Comparison of ENCODE assay signal across 8 cellular contexts in genomic region chr17:57945999-57946797, GRCh38. TPM values are rescaled to one million over a fixed set of nuclear protein-coding genes. Genes with fewer than 3 reads are reported as not detected.
DNase-seq lines count a peak whose midpoint lies in the region; ATAC-seq and TF ChIP-seq lines count a peak whose summit lies in the region.

No MANE protein-coding gene starts in this region.

- 17 to 22% methylated on average over 6 of the region's 6 CpGs for WGBS in upper lobe of left lung, 2 donors

- no peak overlapping the region for H3K27ac Mint-ChIP-seq in activated T-helper 17 cell treated with anti-CD3 and anti-CD28 coated beads, Interleukin-2, amount 50 U/mL, for 72 hours

- DNase-seq in left lung: no peak
- DNase-seq in upper lobe of left lung: peak in 1 of 2 donors; percentile 40
- DNase-seq in germinal center (ENCODE audit: low spot score): no peak
- no peak for DNase-seq in MV-4-11 (lab: John Stamatoyannopoulos, UW)
- DNase-seq in NCI-H226: no peak

- H3K27ac ChIP-seq in left lung (peak overlapping the region; percentile 87 to 91), upper lobe of left lung (peak overlapping the region; percentile 84 to 97 (median 90))

- H3K36me3 ChIP-seq in left lung (no peaks in the 10 kb centered on the region), upper lobe of left lung (no peaks in the 10 kb centered on the region)

- peaks cover 3% of the 10 kb centered on the region for H3K27me3 Mint-ChIP-seq in activated T-helper 17 cell treated with anti-CD3 and anti-CD28 coated beads, Interleukin-2, amount 50 U/mL, for 72 hours

- H3K9me3 ChIP-seq in left lung (no peaks in the 10 kb centered on the region), upper lobe of left lung (no peaks in the 10 kb centered on the region)

- ATAC-seq in GM18498 (IDR thresholded peaks at IDR 0.05; ENCODE audit: unreplicated experiment) (peak; percentile 24), HG02678 (IDR thresholded peaks at IDR 0.05; ENCODE audit: unreplicated experiment) (peak; percentile 24), left lung (peak; percentile 46), upper lobe of left lung (ENCODE audit: low FRiP score in 2 of 2) (peak in 1 of 2 donors; percentile 1)
- ATAC-seq in activated T-helper 17 cell treated with anti-CD3 and anti-CD28 coated beads, Interleukin-2, amount 50 U/mL, for 72 hours (replicated peaks): no peak

- H3K4me1 Mint-ChIP-seq in activated T-helper 17 cell treated with anti-CD3 and anti-CD28 coated beads, Interleukin-2, amount 50 U/mL, for 72 hours: peaks cover 31% of the 10 kb centered on the region

- no peaks in the 10 kb centered on the region for H3K27me3 ChIP-seq in left lung
- H3K27me3 ChIP-seq in upper lobe of left lung: no peaks in the 10 kb centered on the region

- TF ChIP-seq CTCF in left lung (IDR thresholded peaks at IDR 0.05) (no peak), upper lobe of left lung (IDR thresholded peaks at IDR 0.05) (no peak)

- TF ChIP-seq EP300 in upper lobe of left lung (IDR thresholded peaks at IDR 0.05): no peak

- H3K4me1 ChIP-seq in left lung (peaks cover 52 to 76% of the 10 kb centered on the region in 2 donors), upper lobe of left lung (peaks cover 73 to 79% (median 76%) of the 10 kb centered on the region in 4 donors)

- H3K9me3 Mint-ChIP-seq in activated T-helper 17 cell treated with anti-CD3 and anti-CD28 coated beads, Interleukin-2, amount 50 U/mL, for 72 hours: no peaks in the 10 kb centered on the region

- no peak for TF ChIP-seq POLR2A in upper lobe of left lung (IDR thresholded peaks at IDR 0.05)

- H3K4me3 Mint-ChIP-seq in activated T-helper 17 cell treated with anti-CD3 and anti-CD28 coated beads, Interleukin-2, amount 50 U/mL, for 72 hours: peak overlapping the region; percentile 44

- H3K36me3 Mint-ChIP-seq in activated T-helper 17 cell treated with anti-CD3 and anti-CD28 coated beads, Interleukin-2, amount 50 U/mL, for 72 hours (ENCODE audit: low read depth): no peaks in the 10 kb centered on the region

- peak overlapping the region; percentile 13 to 29 for H3K4me3 ChIP-seq in left lung
- peak overlapping the region in 3 of 4 donors; percentile 36 to 49 (median 46) for H3K4me3 ChIP-seq in upper lobe of left lung

- intact Hi-C loops in left lung (cut with DNase I): no loop called here

RNA-seq across cellular contexts. Expression of gene CUEDC1, which starts 9.0 kb away (rescaled TPM):
- under 1 TPM; 0.15 to 0.56 TPM for total RNA-seq in activated T-helper 17 cell treated with anti-CD3 and anti-CD28 coated beads, Interleukin-2, amount 50 U/mL, for 72 hours
- 10 to 100 TPM; 44.1 to 47.3 TPM for total RNA-seq in left lung
- total RNA-seq in upper lobe of left lung: 100 to 1,000 TPM in 1 of 6 donors, 10 to 100 TPM in 5; 33.3 to 119 (median 54.4) TPM

RNA-seq across cellular contexts. Expression of gene VEZF1, which starts 41.9 kb away (rescaled TPM):
- total RNA-seq in activated T-helper 17 cell treated with anti-CD3 and anti-CD28 coated beads, Interleukin-2, amount 50 U/mL, for 72 hours: 10 to 100 TPM; 21.4 to 29.6 TPM
- total RNA-seq in left lung: 10 to 100 TPM; 62.7 to 62.9 TPM
- total RNA-seq in upper lobe of left lung: 10 to 100 TPM; 36.4 to 99.7 (median 72.5) TPM

Comparison
In these comparisons a context has a peak if more than half of its experiments do, and no peak if none do; other contexts are left out.
1. RNA of gene CUEDC1, which starts 9.0 kb away (total RNA-seq): 33.3 to 119 TPM in upper lobe of left lung and 44.1 to 47.3 TPM in left lung; 0.15 to 0.56 TPM in activated T-helper 17 cell treated with anti-CD3 and anti-CD28 coated beads, Interleukin-2, amount 50 U/mL, for 72 hours; every median in the first group is over 10 times any median in the second.